Comparison of ENCODE assay signal across 24 cellular contexts in the genomic region with DNA sequence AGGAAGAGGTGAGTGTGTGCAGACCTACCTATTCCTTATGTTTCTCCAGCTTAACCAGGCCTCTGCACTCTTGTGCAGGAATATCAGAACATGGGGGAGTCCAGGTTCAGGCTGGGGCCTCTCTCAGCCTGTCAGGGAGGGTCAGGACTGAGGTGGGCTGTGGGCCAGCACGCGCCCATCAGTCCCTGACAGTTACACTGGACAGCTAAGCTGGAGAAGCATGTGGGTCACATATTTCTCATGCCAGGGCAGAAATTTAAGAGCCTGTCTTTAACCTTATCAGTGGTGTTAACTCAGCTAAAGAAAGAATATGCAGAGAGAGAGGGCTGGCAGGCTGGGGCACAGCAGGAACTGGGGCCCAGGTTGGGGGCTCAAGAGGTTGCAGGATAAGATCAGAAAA. TPM values are rescaled to one million over a fixed set of nuclear protein-coding genes. Genes with fewer than 3 reads are reported as not detected.
A peak's percentile ranks its signal among the peaks of the same experiment; 100 is the strongest.
DNase-seq lines count a peak whose midpoint lies in the region; ATAC-seq and TF ChIP-seq lines count a peak whose summit lies in the region.
"Had no signal": no experiment of that assay in that cellular context is flagged by ENCODE, and none has a peak within 500 bp of the region (broad histone marks: within the 10 kb centered on the region; RNA-seq: fewer than 3 reads in every experiment).

No MANE protein-coding gene starts in this region.

- 73% methylated on average over 2 of the region's 2 CpGs for WGBS in SK-N-SH (ENCODE audit: low lambda C conversion rate)
- WGBS in heart left ventricle, 4 donors = 29 to 46% (median 43%) methylated on average over 2 of the region's 2 CpGs

- no peak overlapping the region for H3K4me2 ChIP-seq in SK-N-SH

- H3K4me1 Mint-ChIP-seq in activated T-helper 1 cell treated with anti-CD3 and anti-CD28 coated beads, Interleukin-12 subunit alpha, Interleukin-12 subunit beta, Interleukin-2, Interleukin-4 antibody, amounts not matched to agents 30 ng/mL and 10 ng/mL and 1 ng/mL, durations not matched to agents 14 hours and 24 hours and 36 hours (ENCODE audit: low read depth) = no peaks in the 10 kb centered on the region
- H3K4me1 Mint-ChIP-seq: CD4-positive, alpha-beta memory T cell had no signal

- H3K36me3 Mint-ChIP-seq in activated T-helper 1 cell treated with anti-CD3 and anti-CD28 coated beads, Interleukin-12 subunit alpha, Interleukin-12 subunit beta, Interleukin-2, Interleukin-4 antibody, amounts not matched to agents 30 ng/mL and 10 ng/mL and 1 ng/mL, durations not matched to agents 14 hours and 24 hours and 36 hours (ENCODE audit: low read depth) = no peaks in the 10 kb centered on the region
- H3K36me3 Mint-ChIP-seq: CD4-positive, alpha-beta memory T cell; WTC11 had no signal

- TF ChIP-seq EP300 in SK-N-SH (IDR thresholded peaks at IDR 0.05; ENCODE audit: borderline replicate concordance in 1 of 2, low read depth in 1 of 2, low read length in 1 of 2) = no peak

- no peak overlapping the region for H3K4me3 Mint-ChIP-seq in activated T-helper 1 cell treated with anti-CD3 and anti-CD28 coated beads, Interleukin-12 subunit alpha, Interleukin-12 subunit beta, Interleukin-2, Interleukin-4 antibody, amounts not matched to agents 30 ng/mL and 10 ng/mL and 1 ng/mL, durations not matched to agents 14 hours and 24 hours and 36 hours
- H3K4me3 Mint-ChIP-seq: CD4-positive, alpha-beta memory T cell; WTC11 had no signal

- H3K9me3 Mint-ChIP-seq in activated T-helper 1 cell treated with anti-CD3 and anti-CD28 coated beads, Interleukin-12 subunit alpha, Interleukin-12 subunit beta, Interleukin-2, Interleukin-4 antibody, amounts not matched to agents 30 ng/mL and 10 ng/mL and 1 ng/mL, durations not matched to agents 14 hours and 24 hours and 36 hours = no peaks in the 10 kb centered on the region
- H3K9me3 Mint-ChIP-seq: CD4-positive, alpha-beta memory T cell had no signal

- H3K9me3 ChIP-seq in SK-N-SH (no peaks in the 10 kb centered on the region), heart left ventricle (peaks cover 0 to 5% (median 0%) of the 10 kb centered on the region in 12 donors)
- H3K9me3 ChIP-seq: neutrophil, uterus had no signal

- ATAC-seq in heart left ventricle (peak; percentile 57 to 86 (median 74)), HG03196 (IDR thresholded peaks at IDR 0.05; ENCODE audit: unreplicated experiment) (no peak), GM18861 (IDR thresholded peaks at IDR 0.05; ENCODE audit: unreplicated experiment) (no peak)

- H3K27me3 ChIP-seq in SK-N-SH (ENCODE audit: insufficient read depth) (no peaks in the 10 kb centered on the region), heart left ventricle (no peaks in the 10 kb centered on the region)
- H3K27me3 ChIP-seq: neutrophil, uterus had no signal

- TF ChIP-seq POLR2A in heart left ventricle (IDR thresholded peaks at IDR 0.05) = no peak

- no peak overlapping the region for H3K27ac ChIP-seq in SK-N-SH (ENCODE audit: low read depth in 2 of 2, low read length in 1 of 2)
- H3K27ac ChIP-seq in heart left ventricle = peak overlapping the region; percentile 46 to 89 (median 74)
- H3K27ac ChIP-seq: neutrophil, uterus had no signal

- H3K9ac ChIP-seq in SK-N-SH = no peak overlapping the region

- H3K4me3 ChIP-seq in SK-N-SH (ENCODE audit: low read depth in 2 of 2, low read length in 1 of 2) = no peak overlapping the region
- H3K4me3 ChIP-seq in heart left ventricle = no peak overlapping the region
- H3K4me3 ChIP-seq: uterus had no signal

- peaks cover 4% of the 10 kb centered on the region for H3K27me3 Mint-ChIP-seq in activated T-helper 1 cell treated with anti-CD3 and anti-CD28 coated beads, Interleukin-12 subunit alpha, Interleukin-12 subunit beta, Interleukin-2, Interleukin-4 antibody, amounts not matched to agents 30 ng/mL and 10 ng/mL and 1 ng/mL, durations not matched to agents 14 hours and 24 hours and 36 hours (ENCODE audit: insufficient read depth)
- H3K27me3 Mint-ChIP-seq: CD4-positive, alpha-beta memory T cell had no signal

- no peaks in the 10 kb centered on the region for H3K9me2 ChIP-seq in SK-N-SH

- no peaks in the 10 kb centered on the region for H4K20me1 ChIP-seq in SK-N-SH (ENCODE audit: insufficient read depth)

- H3F3A ChIP-seq in SK-N-SH (replicated peaks; ENCODE audit: insufficient read depth) = no peaks in the 10 kb centered on the region

- H2AFZ ChIP-seq in SK-N-SH (ENCODE audit: low read depth) = no peak overlapping the region

- no peaks in the 10 kb centered on the region; a peak in 1 of 4 replicates for H3K4me1 ChIP-seq in SK-N-SH (ENCODE audit: control insufficient read depth in 1 of 2, insufficient read depth in 2 of 2, low read depth in 1 of 2, low read length in 1 of 2)
- peaks cover 0 to 39% (median 10%) of the 10 kb centered on the region in 12 donors for H3K4me1 ChIP-seq in heart left ventricle
- H3K4me1 ChIP-seq: uterus had no signal

- H3K79me2 ChIP-seq in SK-N-SH (ENCODE audit: insufficient read depth) = no peaks in the 10 kb centered on the region

- CTCF ChIA-PET in SK-N-SH (lab: Yijun Ruan, JAX) = interaction anchor here (0.6 to 2.3 kb wide), 12 partner anchors 10 to 330 kb away, joined by 3 to 11 read pairs (median 6); partner anchors contain the start of genes MYL7 and YKT6

- DNase-seq in EL (peak; percentile 44), SK-N-SH (no peak), heart left ventricle (peak in 4 of 5 donors; percentile 53 to 75 (median 61)), myocyte (ENCODE audit: low read depth) (peak; percentile 78), GM10266 (ENCODE audit: extremely low spot score) (no peak)
- no peak for DNase-seq in activated T-helper 1 cell treated with anti-CD3 and anti-CD28 coated beads, Interleukin-12 subunit alpha, Interleukin-12 subunit beta, Interleukin-2, Interleukin-4 antibody, amounts not matched to agents 30 ng/mL and 10 ng/mL and 1 ng/mL, durations not matched to agents 14 hours and 24 hours and 36 hours (ENCODE audit: low spot score)
- DNase-seq: activated CD8-positive, alpha-beta memory T cell treated with anti-CD3 and anti-CD28 coated beads for 24 hours; caudate nucleus; CD4-positive, alpha-beta memory T cell; DMS79; H9; KG1; NCI-H1048; NCI-H524 treated with DMSO at 0.1 percent for 48 hours; SHP77; stimulated activated CD4-positive, alpha-beta T cell treated with anti-CD3 and anti-CD28 coated beads, Interleukin-1b, Interleukin-23, amount 100 ng/mL, for 48 hours; T-helper 2 cell; uterus had no signal

- H3K36me3 ChIP-seq in SK-N-SH (replicated peaks in 1 of 2; ENCODE audit: control insufficient read depth in 1 of 2, insufficient read depth in 2 of 2, low read length in 1 of 2) (no peaks in the 10 kb centered on the region), heart left ventricle (no peaks in the 10 kb centered on the region)
- H3K36me3 ChIP-seq: neutrophil, uterus had no signal

- POLR2A ChIA-PET in SK-N-SH (lab: Yijun Ruan, JAX) = interaction anchor here (1.8 kb wide), 1 partner anchor 9 kb away, joined by 9 read pairs; the partner anchor contains the start of gene POLD2

- no peak overlapping the region for H3K27ac Mint-ChIP-seq in activated T-helper 1 cell treated with anti-CD3 and anti-CD28 coated beads, Interleukin-12 subunit alpha, Interleukin-12 subunit beta, Interleukin-2, Interleukin-4 antibody, amounts not matched to agents 30 ng/mL and 10 ng/mL and 1 ng/mL, durations not matched to agents 14 hours and 24 hours and 36 hours
- H3K27ac Mint-ChIP-seq: CD4-positive, alpha-beta memory T cell; H9; WTC11 had no signal

- TF ChIP-seq CTCF in SK-N-SH (IDR thresholded peaks at IDR 0.05) (no peak), heart left ventricle (IDR thresholded peaks at IDR 0.05) (no peak), GM10266 (IDR thresholded peaks at IDR 0.05; ENCODE audit: control insufficient read depth, insufficient read depth, low read depth, missing control alignments) (no peak)

- intact Hi-C loops in heart left ventricle (cut with DNase I) = loop anchor here in 3 of 10 donors (5.0 to 10.0 kb wide), 3 partner anchors 60 to 65 kb away; no protein-coding TSS in a partner anchor
- intact Hi-C loops in activated T-helper 1 cell treated with anti-CD3 and anti-CD28 coated beads, Interleukin-12 subunit alpha, Interleukin-12 subunit beta, Interleukin-2, Interleukin-4 antibody, amounts not matched to agents 30 ng/mL and 10 ng/mL and 1 ng/mL, durations not matched to agents 14 hours and 24 hours and 36 hours (cut with micrococcal nuclease) = no loop called here

- TF ChIP-seq RAD21 in SK-N-SH (IDR thresholded peaks at IDR 0.05; ENCODE audit: low read length) = no peak

RNA-seq across cellular contexts. Expression of gene POLD2, which starts 8.7 kb away (rescaled TPM):
- polyA plus RNA-seq in SK-N-SH (2012; rRNA removed) = 163 and 194 TPM in 2 replicates
- polyA plus RNA-seq in SK-N-SH (2012; cell fraction: cytosol; rRNA removed) = 97.4 and 129 TPM in 2 replicates
- polyA plus RNA-seq in SK-N-SH (2012; cell fraction: nucleus; rRNA removed) = 209 and 258 TPM in 2 replicates
- 100 to 1,000 TPM in 1 of 9 donors, 10 to 100 TPM in 8; 74.1 to 150 (median 89.2) TPM for total RNA-seq in heart left ventricle
- polyA plus RNA-seq in heart left ventricle = 100 to 1,000 TPM in 1 of 2 donors, 10 to 100 TPM in 1; 67.0 to 176 TPM
- 199 and 211 TPM in 2 replicates for total RNA-seq in myocyte
- polyA plus RNA-seq in myocyte (2012) = 242 TPM
- total RNA-seq in activated T-helper 1 cell treated with anti-CD3 and anti-CD28 coated beads, Interleukin-12 subunit alpha, Interleukin-12 subunit beta, Interleukin-2, Interleukin-4 antibody, amounts not matched to agents 30 ng/mL and 10 ng/mL and 1 ng/mL, durations not matched to agents 14 hours and 24 hours and 36 hours = 234 and 250 TPM in 2 replicates

RNA-seq across cellular contexts. Expression of gene MYL7, which starts 9.1 kb away (rescaled TPM):
- 0.47 TPM in 1 of 2 replicates, not detected in the other for polyA plus RNA-seq in SK-N-SH (2012; rRNA removed)
- 0.08 and 0.22 TPM in 2 replicates for polyA plus RNA-seq in SK-N-SH (2012; cell fraction: cytosol; rRNA removed)
- 0.61 and 1.9 TPM in 2 replicates for polyA plus RNA-seq in SK-N-SH (2012; cell fraction: nucleus; rRNA removed)
- total RNA-seq in heart left ventricle = 1,000 to 10,000 TPM in 8 of 9 donors, 100 to 1,000 TPM in 1; 975 to 4,037 (median 2,357) TPM
- polyA plus RNA-seq in heart left ventricle = 1,000 to 10,000 TPM; 1,236 to 2,597 TPM
- total RNA-seq in myocyte = not detected in 2 replicates
- polyA plus RNA-seq in myocyte (2012) = not detected
- not detected in 2 replicates for total RNA-seq in activated T-helper 1 cell treated with anti-CD3 and anti-CD28 coated beads, Interleukin-12 subunit alpha, Interleukin-12 subunit beta, Interleukin-2, Interleukin-4 antibody, amounts not matched to agents 30 ng/mL and 10 ng/mL and 1 ng/mL, durations not matched to agents 14 hours and 24 hours and 36 hours
- total RNA-seq: CD4-positive, alpha-beta memory T cell; esophagus mucosa; mesenteric fat pad; uterus had no signal
- polyA plus RNA-seq: CD4-positive, alpha-beta memory T cell had no signal

RNA-seq across cellular contexts. Expression of gene AEBP1, which starts 27.9 kb away (rescaled TPM):
- polyA plus RNA-seq in SK-N-SH (2012; rRNA removed) (40.3 and 105 TPM in 2 replicates), heart left ventricle (10 to 100 TPM; 10.9 to 20.2 TPM)
- 36.3 and 54.8 TPM in 2 replicates for polyA plus RNA-seq in SK-N-SH (2012; cell fraction: cytosol; rRNA removed)
- polyA plus RNA-seq in SK-N-SH (2012; cell fraction: nucleus; rRNA removed) = 278 and 326 TPM in 2 replicates
- total RNA-seq in heart left ventricle (10 to 100 TPM; 15.2 to 51.1 (median 25.4) TPM), myocyte (0.75 and 1.2 TPM in 2 replicates)
- polyA plus RNA-seq in myocyte (2012) = 1.4 TPM
- total RNA-seq in activated T-helper 1 cell treated with anti-CD3 and anti-CD28 coated beads, Interleukin-12 subunit alpha, Interleukin-12 subunit beta, Interleukin-2, Interleukin-4 antibody, amounts not matched to agents 30 ng/mL and 10 ng/mL and 1 ng/mL, durations not matched to agents 14 hours and 24 hours and 36 hours = 17.0 and 17.2 TPM in 2 replicates

RNA-seq across cellular contexts. Expression of gene POLM, which starts 49.7 kb away (rescaled TPM):
- polyA plus RNA-seq in SK-N-SH (2012; rRNA removed) (17.4 and 23.1 TPM in 2 replicates), heart left ventricle (10 to 100 TPM; 10.3 to 13.7 TPM)
- 4.2 and 7.5 TPM in 2 replicates for polyA plus RNA-seq in SK-N-SH (2012; cell fraction: cytosol; rRNA removed)
- polyA plus RNA-seq in SK-N-SH (2012; cell fraction: nucleus; rRNA removed) = 117 and 123 TPM in 2 replicates
- total RNA-seq in heart left ventricle (10 to 100 TPM; 10.1 to 24.3 (median 14.0) TPM), myocyte (39.4 and 40.3 TPM in 2 replicates)
- 14.8 TPM for polyA plus RNA-seq in myocyte (2012)
- total RNA-seq in activated T-helper 1 cell treated with anti-CD3 and anti-CD28 coated beads, Interleukin-12 subunit alpha, Interleukin-12 subunit beta, Interleukin-2, Interleukin-4 antibody, amounts not matched to agents 30 ng/mL and 10 ng/mL and 1 ng/mL, durations not matched to agents 14 hours and 24 hours and 36 hours = 36.9 and 41.7 TPM in 2 replicates

RNA-seq across cellular contexts. Expression of gene GCK, which starts 57.2 kb away (rescaled TPM):
- 1.1 and 1.6 TPM in 2 replicates for polyA plus RNA-seq in SK-N-SH (2012; rRNA removed)
- polyA plus RNA-seq in SK-N-SH (2012; cell fraction: cytosol; rRNA removed) = 0.55 and 1.0 TPM in 2 replicates
- 0.83 and 1.1 TPM in 2 replicates for polyA plus RNA-seq in SK-N-SH (2012; cell fraction: nucleus; rRNA removed)
- 1 to 10 TPM in 6 of 9 donors, under 1 TPM in 3; 0.54 to 3.3 (median 1.3) TPM for total RNA-seq in heart left ventricle
- polyA plus RNA-seq in heart left ventricle = 1 to 10 TPM; 3.6 to 5.7 TPM
- total RNA-seq in myocyte = 0.13 TPM in 1 of 2 replicates, not detected in the other
- polyA plus RNA-seq in myocyte (2012) = 0.04 TPM
- total RNA-seq in activated T-helper 1 cell treated with anti-CD3 and anti-CD28 coated beads, Interleukin-12 subunit alpha, Interleukin-12 subunit beta, Interleukin-2, Interleukin-4 antibody, amounts not matched to agents 30 ng/mL and 10 ng/mL and 1 ng/mL, durations not matched to agents 14 hours and 24 hours and 36 hours = 1.9 and 2.4 TPM in 2 replicates
- total RNA-seq: esophagus mucosa had no signal

Comparison
In these comparisons a context has a peak if more than half of its experiments do, and no peak if none do; other contexts are left out.
1. DNase-seq: peak in EL (single experiment), heart left ventricle (4 of 5) and myocyte (single experiment); none in SK-N-SH (single experiment), activated T-helper 1 cell treated with anti-CD3 and anti-CD28 coated beads, Interleukin-12 subunit alpha, Interleukin-12 subunit beta, Interleukin-2, Interleukin-4 antibody, amounts not matched to agents 30 ng/mL and 10 ng/mL and 1 ng/mL, durations not matched to agents 14 hours and 24 hours and 36 hours (single experiment) and GM10266 (single experiment).
2. H3K27ac ChIP-seq: peak in heart left ventricle (12 of 12); none in SK-N-SH (0 of 2).
3. ATAC-seq: peak in heart left ventricle (4 of 4); none in HG03196 (single experiment) and GM18861 (single experiment).
4. RNA of gene MYL7, which starts 9.1 kb away (total RNA-seq): 975 to 4,037 TPM in heart left ventricle; not detected in activated T-helper 1 cell treated with anti-CD3 and anti-CD28 coated beads, Interleukin-12 subunit alpha, Interleukin-12 subunit beta, Interleukin-2, Interleukin-4 antibody, amounts not matched to agents 30 ng/mL and 10 ng/mL and 1 ng/mL, durations not matched to agents 14 hours and 24 hours and 36 hours and not detected in myocyte; every median in the first group is over 100 times any median in the second.